9 cellular contexts compared by ENCODE assay signal in the genomic region with DNA sequence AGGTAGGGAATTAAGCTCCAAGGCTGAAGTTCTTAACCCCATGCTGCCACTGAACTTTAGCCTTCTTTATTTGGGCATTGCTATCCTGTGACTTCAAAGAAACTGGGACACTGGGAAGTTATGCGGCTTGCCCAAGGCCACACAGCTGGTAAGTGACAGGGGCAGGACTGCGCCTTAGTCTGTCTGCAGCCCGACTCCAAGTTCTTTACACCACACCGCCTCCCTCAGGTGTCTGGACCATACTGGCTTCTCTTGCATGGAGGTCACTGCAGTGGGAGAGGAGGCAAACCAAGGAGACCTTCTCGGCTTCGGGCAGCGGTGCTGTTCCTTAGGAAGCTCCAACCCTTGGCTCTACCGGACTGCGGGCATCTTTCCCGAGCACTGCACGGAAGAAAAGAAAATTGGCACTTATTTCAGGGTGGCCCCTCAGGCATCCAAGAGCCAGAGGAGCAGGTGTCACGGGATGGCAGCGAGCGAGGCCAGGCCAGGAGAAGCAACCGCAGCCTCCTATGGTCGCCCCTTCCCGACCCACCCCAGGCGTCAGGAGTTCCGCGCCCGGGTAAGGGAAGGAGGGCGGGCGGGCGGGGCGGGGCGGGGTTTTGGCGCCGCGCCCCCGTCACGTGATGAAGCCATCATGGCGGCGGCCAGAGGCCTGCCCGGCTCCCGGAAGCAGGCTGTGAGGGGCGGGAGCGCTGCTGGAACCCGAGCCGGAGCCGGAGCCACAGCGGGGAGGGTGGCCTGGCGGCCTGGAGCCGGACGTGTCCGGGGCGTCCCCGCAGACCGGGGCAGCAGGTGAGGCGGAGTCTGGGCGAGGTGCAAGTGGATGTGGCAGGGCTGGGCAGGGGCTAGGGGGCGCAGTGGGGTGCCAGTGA. TPM values are rescaled to one million over a fixed set of nuclear protein-coding genes. Genes with fewer than 3 reads are reported as not detected.
DNase-seq lines count a peak whose midpoint lies in the region; ATAC-seq, FAIRE-seq and TF ChIP-seq lines count a peak whose summit lies in the region.
"Had no signal": no experiment of that assay in that cellular context is flagged by ENCODE, and none has a peak within 500 bp of the region (broad histone marks: within the 10 kb centered on the region; RNA-seq: fewer than 3 reads in every experiment).

No MANE protein-coding gene starts in this region.

- peaks cover 11% of the 10 kb centered on the region for H3K36me3 ChIP-seq in CD4-positive, CD25-positive, alpha-beta regulatory T cell (ENCODE audit: control insufficient read depth, insufficient read depth, low read length)
- H3K36me3 ChIP-seq in endodermal cell (ENCODE audit: control insufficient read depth, insufficient read depth, low read length) = peaks cover 11% of the 10 kb centered on the region

- no peak for FAIRE-seq in GM19239 (lab: Jason Lieb, UNC)

- peak overlapping the region; percentile 81 for H3K4me3 ChIP-seq in CD4-positive, CD25-positive, alpha-beta regulatory T cell (ENCODE audit: low read depth, low read length)
- peak overlapping the region; percentile 86 for H3K4me3 ChIP-seq in endodermal cell (ENCODE audit: low read length)

- H3K36me3 Mint-ChIP-seq in CD4-positive, CD25-positive, alpha-beta regulatory T cell = no peaks in the 10 kb centered on the region
- H3K36me3 Mint-ChIP-seq in endodermal cell (ENCODE audit: low read depth) (peaks cover 11% of the 10 kb centered on the region), mesothelial cell of epicardium (no peaks in the 10 kb centered on the region)

- no peaks in the 10 kb centered on the region for H3K9me3 Mint-ChIP-seq in CD4-positive, CD25-positive, alpha-beta regulatory T cell
- no peaks in the 10 kb centered on the region for H3K9me3 Mint-ChIP-seq in endodermal cell
- no peaks in the 10 kb centered on the region for H3K9me3 Mint-ChIP-seq in mesothelial cell of epicardium

- H3K9ac ChIP-seq in endodermal cell (ENCODE audit: extremely low read depth, low read length, poor library complexity, severe bottlenecking) = peak overlapping the region; percentile 63

- H3K27me3 Mint-ChIP-seq in CD4-positive, CD25-positive, alpha-beta regulatory T cell = peaks cover 4% of the 10 kb centered on the region
- H3K27me3 Mint-ChIP-seq in endodermal cell (ENCODE audit: insufficient read depth) (peaks cover 2% of the 10 kb centered on the region), mesothelial cell of epicardium (ENCODE audit: low read depth) (no peaks in the 10 kb centered on the region)

- H3K9me3 ChIP-seq in CD4-positive, CD25-positive, alpha-beta regulatory T cell (ENCODE audit: control insufficient read depth in 2 of 2, low read length in 2 of 2) = no peaks in the 10 kb centered on the region
- no peaks in the 10 kb centered on the region for H3K9me3 ChIP-seq in endodermal cell (ENCODE audit: control insufficient read depth, low read length)

- H3K4me1 Mint-ChIP-seq in CD4-positive, CD25-positive, alpha-beta regulatory T cell = peaks cover 0 to 50% (median 31%) of the 10 kb centered on the region in 4 donors
- peaks cover 14% of the 10 kb centered on the region for H3K4me1 Mint-ChIP-seq in endodermal cell
- peaks cover 24% of the 10 kb centered on the region for H3K4me1 Mint-ChIP-seq in mesothelial cell of epicardium

- peak; percentile 82 to 83 for ATAC-seq in CD4-positive, CD25-positive, alpha-beta regulatory T cell (ENCODE audit: low read depth in 2 of 2)
- ATAC-seq in HG03460 (IDR thresholded peaks at IDR 0.05; ENCODE audit: unreplicated experiment) = peak; percentile 73

- no peaks in the 10 kb centered on the region for H3K27me3 ChIP-seq in CD4-positive, CD25-positive, alpha-beta regulatory T cell (ENCODE audit: control insufficient read depth, insufficient read depth, low read length)
- no peaks in the 10 kb centered on the region for H3K27me3 ChIP-seq in endodermal cell (ENCODE audit: control insufficient read depth, insufficient read depth, low read length, poor library complexity, severe bottlenecking)

- H3K4me1 ChIP-seq in CD4-positive, CD25-positive, alpha-beta regulatory T cell (ENCODE audit: control insufficient read depth, insufficient read depth, low read length, poor library complexity, severe bottlenecking) = peaks cover 40% of the 10 kb centered on the region
- peaks cover 3% of the 10 kb centered on the region for H3K4me1 ChIP-seq in endodermal cell (ENCODE audit: control insufficient read depth, insufficient read depth, low read length)

- H3K27ac ChIP-seq in CD4-positive, CD25-positive, alpha-beta regulatory T cell (ENCODE audit: insufficient read depth, low read length, poor library complexity, severe bottlenecking) = peak overlapping the region; percentile 83
- H3K27ac ChIP-seq in endodermal cell (ENCODE audit: low read depth, low read length) = peak overlapping the region; percentile 64

- peak overlapping the region; percentile 95 to 97 (median 95) for H3K27ac Mint-ChIP-seq in CD4-positive, CD25-positive, alpha-beta regulatory T cell
- peak overlapping the region; percentile 99 for H3K27ac Mint-ChIP-seq in endodermal cell
- peak overlapping the region; percentile 95 for H3K27ac Mint-ChIP-seq in mesothelial cell of epicardium

- peak; percentile 68 to 79 (median 73) for DNase-seq in CD4-positive, CD25-positive, alpha-beta regulatory T cell
- DNase-seq in GM19239 (ENCODE audit: insufficient read length, low spot score) (peak; percentile 90), NCI-H82 treated with DMSO at 0.1 percent for 48 hours (lab: John Stamatoyannopoulos, UW; ENCODE audit: unreplicated experiment) (peak; percentile 52), endodermal cell (peak; percentile 98), mesothelial cell of epicardium (ENCODE audit: low spot score in 2 of 2, unreplicated experiment in 2 of 2) (peak; percentile 71 to 81)
- DNase-seq in activated CD8-positive, alpha-beta memory T cell treated with anti-CD3 and anti-CD28 coated beads for 48 hours (ENCODE audit: low read depth in 2 of 3, low spot score in 2 of 3) = peak in 2 of 3 experiments; percentile 42 to 58
- DNase-seq in stimulated activated CD8-positive, alpha-beta memory T cell treated with anti-CD3 and anti-CD28 coated beads, Interleukin-4, amount 100 ng/mL, for 24 hours (ENCODE audit: low read depth) = peak; percentile 58

- peak overlapping the region; percentile 97 to 100 (median 98) for H3K4me3 Mint-ChIP-seq in CD4-positive, CD25-positive, alpha-beta regulatory T cell
- H3K4me3 Mint-ChIP-seq in endodermal cell (peak overlapping the region; percentile 87), mesothelial cell of epicardium (peak overlapping the region; percentile 94)

- WGBS in endodermal cell (ENCODE audit: insufficient coverage in 1 of 2, insufficient read length in 1 of 2), 2 experiments = 1 to 4% methylated on average over 11 to 51 of the region's 51 CpGs

- TF ChIP-seq CTCF in endodermal cell (conservative IDR thresholded peaks at IDR 0.05) (peak; percentile 62), mesothelial cell of epicardium (IDR thresholded peaks at IDR 0.05; ENCODE audit: unreplicated experiment) (no peak)

RNA-seq across cellular contexts. Expression of gene ESPL1, which starts 16.4 kb away (rescaled TPM):
- total RNA-seq in CD4-positive, CD25-positive, alpha-beta regulatory T cell = 2.7 TPM
- under 1 TPM in 3 of 4 donors, not detected in 1; 0.05 to 0.24 (median 0.11) TPM for polyA plus RNA-seq in CD4-positive, CD25-positive, alpha-beta regulatory T cell
- 10 to 100 TPM; 33.3 to 50.7 TPM for total RNA-seq in endodermal cell
- polyA plus RNA-seq in endodermal cell (2013, experiment 1 of 2) = 33.8 TPM
- polyA plus RNA-seq in endodermal cell (2013, experiment 2 of 2) = 34.2 TPM
- total RNA-seq in mesothelial cell of epicardium = 15.7 to 20.8 TPM (median 15.9 TPM) in 3 replicates

RNA-seq across cellular contexts. Expression of gene RARG, which starts 19.7 kb away (rescaled TPM):
- total RNA-seq in CD4-positive, CD25-positive, alpha-beta regulatory T cell = 16.8 TPM
- polyA plus RNA-seq in CD4-positive, CD25-positive, alpha-beta regulatory T cell = 1 to 10 TPM; 1.5 to 5.1 (median 2.4) TPM
- total RNA-seq in endodermal cell = 10 to 100 TPM; 19.5 to 26.8 TPM
- polyA plus RNA-seq in endodermal cell (2013, experiment 1 of 2) = 23.9 TPM
- polyA plus RNA-seq in endodermal cell (2013, experiment 2 of 2) = 18.1 TPM
- total RNA-seq in mesothelial cell of epicardium = 66.6 to 72.2 TPM (median 71.6 TPM) in 3 replicates

RNA-seq across cellular contexts. Expression of gene PFDN5, which starts 43.6 kb away (rescaled TPM):
- 506 TPM for total RNA-seq in CD4-positive, CD25-positive, alpha-beta regulatory T cell
- 1,000 to 10,000 TPM; 1,352 to 1,800 (median 1,601) TPM for polyA plus RNA-seq in CD4-positive, CD25-positive, alpha-beta regulatory T cell
- total RNA-seq in endodermal cell (100 to 1,000 TPM; 322 to 403 TPM), mesothelial cell of epicardium (328 to 339 TPM (median 338 TPM) in 3 replicates)
- 489 TPM for polyA plus RNA-seq in endodermal cell (2013, experiment 1 of 2)
- polyA plus RNA-seq in endodermal cell (2013, experiment 2 of 2) = 482 TPM

RNA-seq across cellular contexts. Expression of gene ITGB7, which starts 44.7 kb away (rescaled TPM):
- 297 TPM for total RNA-seq in CD4-positive, CD25-positive, alpha-beta regulatory T cell
- 100 to 1,000 TPM; 279 to 382 (median 330) TPM for polyA plus RNA-seq in CD4-positive, CD25-positive, alpha-beta regulatory T cell
- 1 to 10 TPM; 1.4 TPM for total RNA-seq in endodermal cell
- 0.18 TPM for polyA plus RNA-seq in endodermal cell (2013, experiment 1 of 2)
- 0.46 TPM for polyA plus RNA-seq in endodermal cell (2013, experiment 2 of 2)
- total RNA-seq in mesothelial cell of epicardium = 3.2 to 4.9 TPM (median 4.6 TPM) in 3 replicates
- total RNA-seq: glomerular endothelial cell had no signal

RNA-seq across cellular contexts. Expression of gene MYG1, which starts 47.8 kb away (rescaled TPM):
- 33.9 TPM for total RNA-seq in CD4-positive, CD25-positive, alpha-beta regulatory T cell
- polyA plus RNA-seq in CD4-positive, CD25-positive, alpha-beta regulatory T cell = 10 to 100 TPM; 85.0 to 98.1 (median 94.4) TPM
- total RNA-seq in endodermal cell (10 to 100 TPM; 55.3 to 74.2 TPM), mesothelial cell of epicardium (50.1 to 55.9 TPM (median 53.8 TPM) in 3 replicates)
- 56.7 TPM for polyA plus RNA-seq in endodermal cell (2013, experiment 1 of 2)
- polyA plus RNA-seq in endodermal cell (2013, experiment 2 of 2) = 53.0 TPM

Comparison
In these comparisons a context has a peak if more than half of its experiments do, and no peak if none do; other contexts are left out.
1. Peak in every context shown above with its lines: DNase-seq, ATAC-seq, H3K4me3 ChIP-seq and H3K27ac ChIP-seq.